ENCODE assay signal across 1 cellular context in the genomic region with DNA sequence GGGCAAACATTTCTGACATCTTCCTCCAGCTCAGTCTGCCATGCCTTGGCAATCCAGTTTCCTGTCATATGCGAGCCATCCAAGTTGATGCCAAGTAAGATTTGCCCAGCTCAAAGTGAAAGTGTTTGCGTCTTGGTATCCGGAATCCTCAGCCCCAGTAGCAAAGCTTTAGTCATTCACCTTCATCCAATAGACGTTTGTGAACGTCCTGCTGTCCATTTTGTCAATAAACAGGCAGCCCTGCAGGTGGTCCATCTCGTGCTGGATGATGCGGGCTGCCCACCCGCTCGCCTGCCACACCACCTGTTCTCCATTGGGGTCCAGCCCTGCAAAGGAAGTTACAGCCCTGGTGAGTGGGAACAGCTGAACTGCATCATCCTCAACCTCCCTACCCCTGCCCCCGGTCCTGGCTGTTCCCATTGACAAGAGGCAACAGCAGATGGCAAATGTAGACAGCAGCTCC.
A peak's percentile ranks its signal among the peaks of the same experiment; 100 is the strongest.
TF ChIP-seq lines count a peak whose summit lies in the region.

No MANE protein-coding gene starts in this region.

TF ChIP-seq in HepG2, 621 proteins besides CTCF, POLR2A, EP300 and RAD21 (continued from another document):
- no peak for TF ChIP-seq ZHX2 (IDR thresholded peaks at IDR 0.05; ENCODE audit: low read depth)
- TF ChIP-seq ZHX2 (CRISPR knock-in tag; IDR thresholded peaks at IDR 0.05; ENCODE audit: borderline replicate concordance): no peak
- TF ChIP-seq, protein P1, sequence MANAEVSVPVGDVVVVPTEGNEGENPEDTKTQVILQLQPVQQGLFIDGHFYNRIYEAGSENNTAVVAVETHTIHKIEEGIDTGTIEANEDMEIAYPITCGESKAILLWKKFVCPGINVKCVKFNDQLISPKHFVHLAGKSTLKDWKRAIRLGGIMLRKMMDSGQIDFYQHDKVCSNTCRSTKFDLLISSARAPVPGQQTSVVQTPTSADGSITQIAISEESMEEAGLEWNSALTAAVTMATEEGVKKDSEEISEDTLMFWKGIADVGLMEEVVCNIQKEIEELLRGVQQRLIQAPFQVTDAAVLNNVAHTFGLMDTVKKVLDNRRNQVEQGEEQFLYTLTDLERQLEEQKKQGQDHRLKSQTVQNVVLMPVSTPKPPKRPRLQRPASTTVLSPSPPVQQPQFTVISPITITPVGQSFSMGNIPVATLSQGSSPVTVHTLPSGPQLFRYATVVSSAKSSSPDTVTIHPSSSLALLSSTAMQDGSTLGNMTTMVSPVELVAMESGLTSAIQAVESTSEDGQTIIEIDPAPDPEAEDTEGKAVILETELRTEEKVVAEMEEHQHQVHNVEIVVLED (CRISPR knock-in tag; IDR thresholded peaks at IDR 0.05; ENCODE audit: borderline replicate concordance): no peak
- TF ChIP-seq HES4 (CRISPR knock-in tag; IDR thresholded peaks at IDR 0.05; ENCODE audit: borderline replicate concordance): 0 out of 2 replicates have a peak, but pooled peaks have one; percentile 40
- TF ChIP-seq AKAP8 (CRISPR knock-in tag; IDR thresholded peaks at IDR 0.05): peak; percentile 56; the same call in 1 of the 2 replicates
- 0 out of 2 replicates have a peak, but pooled peaks have one; percentile 4 for TF ChIP-seq ATF5 (CRISPR knock-in tag; IDR thresholded peaks at IDR 0.05; ENCODE audit: low read depth)
- TF ChIP-seq ZFYVE20 (CRISPR knock-in tag; IDR thresholded peaks at IDR 0.05; ENCODE audit: borderline replicate concordance, low read depth): no peak
- TF ChIP-seq TBX2 (CRISPR knock-in tag; IDR thresholded peaks at IDR 0.05; ENCODE audit: borderline replicate concordance): peak; percentile 22; the same call in 1 of the 2 replicates
- TF ChIP-seq, protein P2, sequence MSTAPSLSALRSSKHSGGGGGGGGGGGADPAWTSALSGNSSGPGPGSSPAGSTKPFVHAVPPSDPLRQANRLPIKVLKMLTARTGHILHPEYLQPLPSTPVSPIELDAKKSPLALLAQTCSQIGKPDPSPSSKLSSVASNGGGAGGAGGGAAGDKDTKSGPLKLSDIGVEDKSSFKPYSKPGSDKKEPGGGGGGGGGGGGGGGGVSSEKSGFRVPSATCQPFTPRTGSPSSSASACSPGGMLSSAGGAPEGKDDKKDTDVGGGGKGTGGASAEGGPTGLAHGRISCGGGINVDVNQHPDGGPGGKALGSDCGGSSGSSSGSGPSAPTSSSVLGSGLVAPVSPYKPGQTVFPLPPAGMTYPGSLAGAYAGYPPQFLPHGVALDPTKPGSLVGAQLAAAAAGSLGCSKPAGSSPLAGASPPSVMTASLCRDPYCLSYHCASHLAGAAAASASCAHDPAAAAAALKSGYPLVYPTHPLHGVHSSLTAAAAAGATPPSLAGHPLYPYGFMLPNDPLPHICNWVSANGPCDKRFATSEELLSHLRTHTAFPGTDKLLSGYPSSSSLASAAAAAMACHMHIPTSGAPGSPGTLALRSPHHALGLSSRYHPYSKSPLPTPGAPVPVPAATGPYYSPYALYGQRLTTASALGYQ (CRISPR knock-in tag; IDR thresholded peaks at IDR 0.05): no peak
